11 cellular contexts compared by ENCODE assay signal in genomic region chr9:133862585-133863041, GRCh38.
DNase-seq lines count a peak whose midpoint lies in the region; ATAC-seq and TF ChIP-seq lines count a peak whose summit lies in the region.
"Had no signal": no experiment of that assay in that cellular context is flagged by ENCODE, and none has a peak within 500 bp of the region (broad histone marks: within the 10 kb centered on the region; RNA-seq: fewer than 3 reads in every experiment).

No MANE protein-coding gene starts in this region.

- H3K4me3 ChIP-seq in NB4 (ENCODE audit: low read depth, low read length) (no peak overlapping the region), dorsolateral prefrontal cortex (peak overlapping the region in 46 of 59 donors; percentile 0 to 57 (median 30)), mucosa of descending colon (no peak overlapping the region), smooth muscle cell (no peak overlapping the region), H7 (ENCODE audit: insufficient read depth, low read depth, low read length) (no peak overlapping the region)
- H3K4me3 ChIP-seq in CD4-positive, alpha-beta memory T cell (ENCODE audit: low read length in 2 of 2) = no peak overlapping the region

- TF ChIP-seq POLR2A in NB4 (IDR thresholded peaks at IDR 0.05; ENCODE audit: extremely low read depth, insufficient read length) = no peak

- H3K27me3 ChIP-seq in dorsolateral prefrontal cortex (no peaks in the 10 kb centered on the region), smooth muscle cell (ENCODE audit: low read depth) (no peaks in the 10 kb centered on the region), H7 (ENCODE audit: control insufficient read depth, insufficient read depth, low read length) (no peaks in the 10 kb centered on the region)
- no peaks in the 10 kb centered on the region for H3K27me3 ChIP-seq in CD4-positive, alpha-beta memory T cell (ENCODE audit: insufficient read depth, low read length)

- POLR2A ChIA-PET in CD4-positive, alpha-beta memory T cell (lab: Charles Lee; ENCODE audit: partially characterized antibody) = no interaction called here

- peak; percentile 22 for ATAC-seq in mucosa of descending colon
- no peak for ATAC-seq in activated T-cell treated with anti-CD3 and anti-CD28 coated beads, Interleukin-2, amount 50 U/mL, for 4 hours
- ATAC-seq: activated naive CD4-positive, alpha-beta T cell treated with anti-CD3 and anti-CD28 coated beads, Interleukin-2, amount 50 U/mL, for 72 hours had no signal

- peaks cover 65% of the 10 kb centered on the region for H3K79me2 ChIP-seq in smooth muscle cell (ENCODE audit: low read depth)

- no peak overlapping the region for H3K4me2 ChIP-seq in smooth muscle cell

- CTCF ChIA-PET in CD4-positive, alpha-beta memory T cell (lab: Charles Lee; ENCODE audit: partially characterized antibody) = no interaction called here

- peaks cover 5% of the 10 kb centered on the region for H3K27me3 Mint-ChIP-seq in activated T-cell treated with anti-CD3 and anti-CD28 coated beads, Interleukin-2, amount 50 U/mL, for 4 hours (ENCODE audit: low read depth)
- H3K27me3 Mint-ChIP-seq in CD4-positive, alpha-beta memory T cell = no peaks in the 10 kb centered on the region

- H4K20me1 ChIP-seq in smooth muscle cell (ENCODE audit: low read depth) = peaks cover 75% of the 10 kb centered on the region

- H3K36me3 Mint-ChIP-seq in activated T-cell treated with anti-CD3 and anti-CD28 coated beads, Interleukin-2, amount 50 U/mL, for 4 hours (ENCODE audit: insufficient read depth) = peaks cover 2% of the 10 kb centered on the region
- peaks cover 0 to 6% of the 10 kb centered on the region in 2 donors for H3K36me3 Mint-ChIP-seq in CD4-positive, alpha-beta memory T cell

- no peak overlapping the region for H3K9ac ChIP-seq in smooth muscle cell (ENCODE audit: low read depth)

- H3K4me3 Mint-ChIP-seq in activated T-cell treated with anti-CD3 and anti-CD28 coated beads, Interleukin-2, amount 50 U/mL, for 4 hours = no peak overlapping the region
- H3K4me3 Mint-ChIP-seq in CD4-positive, alpha-beta memory T cell = no peak overlapping the region

- no peaks in the 10 kb centered on the region for H3K9me3 ChIP-seq in mucosa of descending colon
- H3K9me3 ChIP-seq in smooth muscle cell (replicated peaks; ENCODE audit: low read depth) = no peaks in the 10 kb centered on the region
- H3K9me3 ChIP-seq in CD4-positive, alpha-beta memory T cell (ENCODE audit: control insufficient read depth in 1 of 2, low read length in 2 of 2) = no peaks in the 10 kb centered on the region
- H3K9me3 ChIP-seq: Caco-2 had no signal

- no peak for TF ChIP-seq CTCF in NB4 (IDR thresholded peaks at IDR 0.05; ENCODE audit: low read depth, low read length)
- peak in 26 of 56 donors; percentile 1 to 42 (median 19) for TF ChIP-seq CTCF in dorsolateral prefrontal cortex (IDR thresholded peaks at IDR 0.05 in 54 of 56, conservative IDR thresholded peaks at IDR 0.05 in 2 of 56; ENCODE audit: low read depth in 1 of 56, partially characterized antibody in 56 of 56)
- TF ChIP-seq CTCF in mucosa of descending colon (IDR thresholded peaks at IDR 0.05) = no peak
- no peak for TF ChIP-seq CTCF in smooth muscle cell (IDR thresholded peaks at IDR 0.05; ENCODE audit: borderline replicate concordance, insufficient read depth, poor library complexity, severe bottlenecking)

- H3K9me3 Mint-ChIP-seq in activated T-cell treated with anti-CD3 and anti-CD28 coated beads, Interleukin-2, amount 50 U/mL, for 4 hours = peaks cover 9% of the 10 kb centered on the region
- H3K9me3 Mint-ChIP-seq in CD4-positive, alpha-beta memory T cell = peaks cover 0 to 16% (median 6%) of the 10 kb centered on the region in 8 donors

- intact Hi-C loops in dorsolateral prefrontal cortex (cut with DNase I) (loop anchor here in 1 of 2 donors (5.0 kb wide), 1 partner anchor 130 kb away; the partner anchor contains the start of gene VAV2), mucosa of descending colon (cut with DNase I, micrococcal nuclease) (no loop called here)
- intact Hi-C loops in CD4-positive, alpha-beta memory T cell (cut with micrococcal nuclease) = no loop called here

- H2AFZ ChIP-seq in smooth muscle cell (ENCODE audit: low read depth) = no peak overlapping the region

- no peak overlapping the region for H3K27ac Mint-ChIP-seq in CD4-positive, alpha-beta memory T cell
- H3K27ac Mint-ChIP-seq: activated naive CD4-positive, alpha-beta T cell treated with anti-CD3 and anti-CD28 coated beads, Interleukin-2, amount 50 U/mL, for 72 hours had no signal

- H3K36me3 ChIP-seq in mucosa of descending colon (ENCODE audit: low read depth) (no peaks in the 10 kb centered on the region), smooth muscle cell (ENCODE audit: low read depth) (no peaks in the 10 kb centered on the region), H7 (replicated peaks; ENCODE audit: control insufficient read depth, insufficient read depth, low read length) (no peaks in the 10 kb centered on the region; the same call in 1 of the 2 replicates)
- H3K36me3 ChIP-seq in CD4-positive, alpha-beta memory T cell (ENCODE audit: insufficient read depth, low read length) = no peaks in the 10 kb centered on the region

- H3K4me1 Mint-ChIP-seq in activated T-cell treated with anti-CD3 and anti-CD28 coated beads, Interleukin-2, amount 50 U/mL, for 4 hours (ENCODE audit: low read depth) = no peaks in the 10 kb centered on the region
- H3K4me1 Mint-ChIP-seq in CD4-positive, alpha-beta memory T cell = peaks cover 0 to 4% (median under 1%) of the 10 kb centered on the region in 4 donors

- H3K27ac ChIP-seq in dorsolateral prefrontal cortex (peak overlapping the region in 26 of 59 donors; percentile 2 to 69 (median 40)), smooth muscle cell (ENCODE audit: low read depth) (peak overlapping the region; percentile 45)
- no peak overlapping the region for H3K27ac ChIP-seq in CD4-positive, alpha-beta memory T cell (ENCODE audit: low read depth, low read length)

- H3K4me1 ChIP-seq in mucosa of descending colon (ENCODE audit: low read depth) (no peaks in the 10 kb centered on the region), smooth muscle cell (ENCODE audit: low read depth) (no peaks in the 10 kb centered on the region)
- H3K4me1 ChIP-seq in CD4-positive, alpha-beta memory T cell (ENCODE audit: insufficient read depth, low read length) = no peaks in the 10 kb centered on the region
- H3K4me1 ChIP-seq: Caco-2 had no signal

- H3F3A ChIP-seq in smooth muscle cell (ENCODE audit: low read depth) = no peaks in the 10 kb centered on the region

- peak; percentile 28 for DNase-seq in NB4 (ENCODE audit: low read depth)
- peak in 5 of 10 donors; percentile 32 to 53 (median 47) for DNase-seq in dorsolateral prefrontal cortex
- DNase-seq in mucosa of descending colon = peak in 1 of 3 donors; percentile 30
- DNase-seq in smooth muscle cell (lab: John Stamatoyannopoulos, UW; ENCODE audit: unreplicated experiment) = no peak
- DNase-seq in activated T-cell treated with anti-CD3 and anti-CD28 coated beads, Interleukin-2, amount 50 U/mL, for 4 hours = no peak
- no peak for DNase-seq in CD4-positive, alpha-beta memory T cell
- DNase-seq in H7 = no peak
- no peak for DNase-seq in activated T-cell treated with anti-CD3 and anti-CD28 coated beads for 4 hours
- DNase-seq: Caco-2, NCI-H187 had no signal

- 96% methylated on average over 26 of the region's 26 CpGs for WGBS in smooth muscle cell (ENCODE audit: low lambda C conversion rate)

Comparison
In these comparisons a context has a peak if more than half of its experiments do, and no peak if none do; other contexts are left out.
1. H3K4me3 ChIP-seq: peak in dorsolateral prefrontal cortex (46 of 59); none in NB4 (single experiment), mucosa of descending colon (single experiment), smooth muscle cell (single experiment), CD4-positive, alpha-beta memory T cell (0 of 2) and H7 (single experiment).